In the genomic region with DNA sequence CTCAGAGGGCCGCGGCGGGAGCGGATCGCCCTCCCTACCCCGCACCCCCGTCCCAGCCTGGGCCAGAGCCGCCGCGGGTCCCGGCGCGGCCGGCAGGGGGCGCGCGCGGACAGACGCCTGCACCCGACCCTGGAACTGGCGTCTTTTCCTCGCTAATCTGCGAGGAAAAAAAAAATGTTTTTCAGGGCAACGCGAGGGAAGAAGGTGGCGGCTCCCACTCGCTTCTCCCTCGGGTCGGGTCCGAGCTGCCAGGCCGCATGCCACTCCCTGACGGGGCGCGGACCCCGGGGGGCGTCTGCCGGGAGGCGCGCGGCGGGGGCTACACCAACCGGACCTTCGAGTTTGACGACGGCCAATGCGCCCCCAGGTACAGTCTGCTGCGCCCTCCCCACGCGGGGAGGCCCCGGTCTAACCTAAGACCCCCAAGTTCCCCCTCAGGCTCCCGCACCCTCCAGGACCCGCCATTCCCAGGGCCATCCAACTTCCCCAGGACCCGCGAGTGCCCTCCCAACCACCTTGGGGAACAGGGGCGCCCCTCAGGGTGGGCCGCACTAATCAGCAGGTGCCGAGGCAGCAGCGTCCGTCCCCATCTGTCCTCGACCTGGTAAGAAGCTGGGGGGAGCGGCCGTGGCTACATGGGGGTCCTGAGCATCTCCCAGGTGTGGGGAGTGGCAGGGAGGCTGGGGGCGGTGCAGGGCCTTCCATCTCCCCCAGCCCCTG, we compare ENCODE assay signal across 8 cellular contexts. TPM values are rescaled to one million over a fixed set of nuclear protein-coding genes. Genes with fewer than 3 reads are reported as not detected.
A peak's percentile ranks its signal among the peaks of the same experiment; 100 is the strongest.
DNase-seq lines count a peak whose midpoint lies in the region; ATAC-seq and TF ChIP-seq lines count a peak whose summit lies in the region.

Gene KCNT1 (plus strand): TSS at position 184 of the 720 bp plus-strand sequence. CDS start 74 bp downstream, at position 258.

- no CpG with 5 or more reads among the region's 63 CpGs for WGBS in H9 (ENCODE audit: extremely low coverage, insufficient read length, low lambda C conversion rate)

- peak within 1 kb of the TSS; percentile 36 for H3K4me3 ChIP-seq in skeletal muscle cell (ENCODE audit: low read depth, low read length)

- intact Hi-C loops in CD14-positive monocyte (cut with micrococcal nuclease), result loop anchor here in 1 of 2 donors (10.0 kb wide), 1 partner anchor 423 kb away; no protein-coding TSS in a partner anchor
- intact Hi-C loops in left ventricle myocardium superior (cut with micrococcal nuclease), result no loop called here

- no peaks in the 10 kb centered on the region; the same call in 1 of the 2 replicates for H3K27me3 ChIP-seq in H9 (ENCODE audit: insufficient read depth, low read length)

- H3K56ac ChIP-seq in H9 (ENCODE audit: insufficient read length, low read depth, low read length), result no peak within 1 kb of the TSS

- no peak within 1 kb of the TSS for H3K18ac ChIP-seq in H9 (ENCODE audit: insufficient read length, low read depth, low read length)

- H4K5ac ChIP-seq in H9 (ENCODE audit: insufficient read length, low read depth, low read length), result no peak within 1 kb of the TSS

- H3K23me2 ChIP-seq in H9 (ENCODE audit: insufficient read length, low read depth, low read length, poor library complexity, severe bottlenecking), result no peaks in the 10 kb centered on the region

- no peak within 1 kb of the TSS for H4K8ac ChIP-seq in H9 (replicated peaks; ENCODE audit: insufficient read length, low read depth, low read length)

- no peaks in the 10 kb centered on the region for H4K20me1 ChIP-seq in H9 (ENCODE audit: control insufficient read depth, insufficient read depth, insufficient read length)

- H3K9ac ChIP-seq in H9 (ENCODE audit: extremely low read depth, insufficient read length, low read length), result no peak within 1 kb of the TSS

- H3K27ac Mint-ChIP-seq in CD14-positive monocyte, result no peak within 1 kb of the TSS
- no peak within 1 kb of the TSS for H3K27ac Mint-ChIP-seq in H9
- H3K27ac Mint-ChIP-seq in activated naive CD8-positive, alpha-beta T cell treated with anti-CD3 and anti-CD28 coated beads for 36 hours, result no peak within 1 kb of the TSS

- peak within 1 kb of the TSS; percentile 42 for H3K4me2 ChIP-seq in H9 (ENCODE audit: insufficient read depth, insufficient read length, low read length)

- no peak within 1 kb of the TSS for H2AK5ac ChIP-seq in H9 (ENCODE audit: insufficient read length, low read length)

- in situ Hi-C loops in SK-MEL-5 (cut with HindIII; ENCODE audit: low pct_unique_long_range_greater_than_20kb, low sequenced_read_pairs), result no loop called here

- H3K9me3 Mint-ChIP-seq in CD14-positive monocyte (peaks cover 0 to 2% (median 0%) of the 10 kb centered on the region in 7 donors), H9 (no peaks in the 10 kb centered on the region)
- H3K9me3 Mint-ChIP-seq in activated naive CD8-positive, alpha-beta T cell treated with anti-CD3 and anti-CD28 coated beads for 36 hours, result no peaks in the 10 kb centered on the region

- peak; percentile 90 for TF ChIP-seq CTCF in CD14-positive monocyte (IDR thresholded peaks at IDR 0.05)
- TF ChIP-seq CTCF in H9 (conservative IDR thresholded peaks at IDR 0.05), result peak; percentile 99

- H3K27ac ChIP-seq in H9 (ENCODE audit: insufficient read length, low read depth, low read length), result no peak within 1 kb of the TSS

- H3K23ac ChIP-seq in H9 (ENCODE audit: insufficient read length, low read depth, low read length), result no peak within 1 kb of the TSS

- no peak within 1 kb of the TSS for H2BK12ac ChIP-seq in H9 (ENCODE audit: insufficient read length, low read depth, low read length)

- H3K4me3 Mint-ChIP-seq in CD14-positive monocyte (no peak within 1 kb of the TSS), H9 (peak within 1 kb of the TSS; percentile 19 to 38; a peak in 2 of 5 replicates)
- no peak within 1 kb of the TSS for H3K4me3 Mint-ChIP-seq in activated naive CD8-positive, alpha-beta T cell treated with anti-CD3 and anti-CD28 coated beads for 36 hours

- peaks cover 5 to 26% (median 7%) of the 10 kb centered on the region in 3 donors for H3K27me3 Mint-ChIP-seq in CD14-positive monocyte (ENCODE audit: low read depth in 3 of 3)
- peaks cover 17% of the 10 kb centered on the region for H3K27me3 Mint-ChIP-seq in H9 (ENCODE audit: low read depth)
- H3K27me3 Mint-ChIP-seq in activated naive CD8-positive, alpha-beta T cell treated with anti-CD3 and anti-CD28 coated beads for 36 hours, result peaks cover 23% of the 10 kb centered on the region

- no peaks in the 10 kb centered on the region for H3K36me3 Mint-ChIP-seq in CD14-positive monocyte
- no peaks in the 10 kb centered on the region for H3K36me3 Mint-ChIP-seq in H9 (ENCODE audit: insufficient read depth in 1 of 3, low read depth in 3 of 3)
- H3K36me3 Mint-ChIP-seq in activated naive CD8-positive, alpha-beta T cell treated with anti-CD3 and anti-CD28 coated beads for 36 hours, result no peaks in the 10 kb centered on the region

- ATAC-seq in left ventricle myocardium superior (peak; percentile 69), HG02759 (IDR thresholded peaks at IDR 0.05; ENCODE audit: unreplicated experiment) (no peak)

- H3K79me1 ChIP-seq in H9 (ENCODE audit: insufficient read depth, low read depth, low read length, poor library complexity, severe bottlenecking), result no peaks in the 10 kb centered on the region

- no peaks in the 10 kb centered on the region for H3K79me2 ChIP-seq in H9 (ENCODE audit: insufficient read depth, low read length)

- H3K4me1 ChIP-seq in H9 (ENCODE audit: insufficient read depth, low read length), result no peaks in the 10 kb centered on the region

- no peak within 1 kb of the TSS for H3T11ph ChIP-seq in H9 (ENCODE audit: low read length)

- H2BK15ac ChIP-seq in H9 (ENCODE audit: low read depth, low read length), result no peak within 1 kb of the TSS

- no peaks in the 10 kb centered on the region for H3K4me1 Mint-ChIP-seq in CD14-positive monocyte
- H3K4me1 Mint-ChIP-seq in H9, result peaks cover 2 to 4% of the 10 kb centered on the region in 2 experiments; a peak in 3 of 4 replicates
- no peaks in the 10 kb centered on the region for H3K4me1 Mint-ChIP-seq in activated naive CD8-positive, alpha-beta T cell treated with anti-CD3 and anti-CD28 coated beads for 36 hours

- no peak within 1 kb of the TSS for H2AFZ ChIP-seq in H9 (ENCODE audit: low read length)

- H4K91ac ChIP-seq in H9 (ENCODE audit: insufficient read length, low read depth, low read length), result no peak within 1 kb of the TSS

- H2BK5ac ChIP-seq in H9 (ENCODE audit: insufficient read length, low read length), result no peak within 1 kb of the TSS

- H3K9me3 ChIP-seq in H9 (ENCODE audit: control insufficient read depth, low read depth, low read length), result no peaks in the 10 kb centered on the region

- no peak for DNase-seq in CD14-positive monocyte (ENCODE audit: low spot score)
- peak; percentile 76 for DNase-seq in H9
- DNase-seq in SK-MEL-5 (ENCODE audit: low read depth, low spot score), result peak; percentile 43
- DNase-seq in activated naive CD8-positive, alpha-beta T cell treated with anti-CD3 and anti-CD28 coated beads for 36 hours, result peak; percentile 73
- peak; percentile 78 for DNase-seq in left ventricle myocardium superior
- DNase-seq in skeletal muscle cell (ENCODE audit: low read depth), result no peak
- DNase-seq in NCI-H1048 (lab: John Stamatoyannopoulos, UW), result no peak

- H2BK20ac ChIP-seq in H9 (ENCODE audit: low read depth, low read length, poor library complexity, severe bottlenecking), result no peak within 1 kb of the TSS

- H2BK120ac ChIP-seq in H9 (ENCODE audit: low read depth, low read length, poor library complexity, severe bottlenecking), result no peak within 1 kb of the TSS

- no peak within 1 kb of the TSS for H3K4ac ChIP-seq in H9 (ENCODE audit: low read depth, low read length)

- no peak within 1 kb of the TSS for H3K14ac ChIP-seq in H9 (ENCODE audit: insufficient read depth, low read length)

RNA-seq across cellular contexts. Expression of gene KCNT1, which starts in this region (rescaled TPM):
- not detected for polyA plus RNA-seq in CD14-positive monocyte
- total RNA-seq in H9 (2021) (0.64 and 0.68 TPM in 2 replicates), left ventricle myocardium superior (3.1 TPM)
- total RNA-seq in SK-MEL-5 (2014; rRNA removed; shearing (Covaris generic)), result not detected in 2 replicates
- polyA plus RNA-seq in SK-MEL-5 (2015; cell fraction: cytosol; rRNA removed), result 0.06 and 0.19 TPM in 2 replicates
- polyA plus RNA-seq in SK-MEL-5 (2015; cell fraction: nucleus; rRNA removed), result not detected in 2 replicates
- total RNA-seq in activated naive CD8-positive, alpha-beta T cell treated with anti-CD3 and anti-CD28 coated beads for 36 hours, result not detected

Comparison
In these comparisons a context has a peak if more than half of its experiments do, and no peak if none do; other contexts are left out.
1. Peak in DNase-seq and H3K4me2 ChIP-seq in H9; RNA of the gene not detected or under 1 TPM.
2. Peak in DNase-seq in SK-MEL-5; RNA of the gene not detected or under 1 TPM.
3. Peak in DNase-seq in activated naive CD8-positive, alpha-beta T cell treated with anti-CD3 and anti-CD28 coated beads for 36 hours; RNA of the gene not detected or under 1 TPM.
4. H3K4me3 Mint-ChIP-seq: peak in H9 (2 of 2); none in CD14-positive monocyte (0 of 2) and activated naive CD8-positive, alpha-beta T cell treated with anti-CD3 and anti-CD28 coated beads for 36 hours (single experiment).